Comparison of ENCODE assay signal across 19 cellular contexts in the genomic region with DNA sequence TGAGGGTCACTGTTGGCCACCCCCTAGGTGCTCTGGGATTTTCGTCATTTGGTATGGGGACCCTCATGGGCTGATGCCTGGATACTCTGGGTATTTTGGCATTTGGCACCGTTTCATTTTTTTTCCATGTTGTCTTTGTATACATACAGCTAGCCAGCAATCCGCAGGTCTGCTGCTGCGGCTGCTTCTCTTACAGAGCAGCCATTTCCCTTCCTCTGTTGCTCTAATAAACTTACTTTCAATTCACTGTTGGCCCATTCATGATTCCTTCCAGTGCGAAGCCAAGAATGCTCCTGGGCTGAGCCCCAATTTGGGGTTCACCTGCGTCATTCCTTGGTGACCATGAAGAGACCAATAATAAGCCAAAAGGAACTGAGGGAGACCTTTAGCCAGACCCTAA. TPM values are rescaled to one million over a fixed set of nuclear protein-coding genes. Genes with fewer than 3 reads are reported as not detected.
DNase-seq lines count a peak whose midpoint lies in the region; ATAC-seq, FAIRE-seq and TF ChIP-seq lines count a peak whose summit lies in the region.
"Had no signal": no experiment of that assay in that cellular context is flagged by ENCODE, and none has a peak within 500 bp of the region (broad histone marks: within the 10 kb centered on the region; RNA-seq: fewer than 3 reads in every experiment).

No MANE protein-coding gene starts in this region.

- TF ChIP-seq EP300 in K562 (IDR thresholded peaks at IDR 0.05; ENCODE audit: low read length): no peak

- BruUV-seq in K562 (replicated peaks; lab: Mats Ljungman, UMichigan): no TSS peak

- peaks cover 27% of the 10 kb centered on the region for H3K36me3 Mint-ChIP-seq in neural crest cell (ENCODE audit: low read depth)

- no peaks in the 10 kb centered on the region for H3K27me3 Mint-ChIP-seq in neural crest cell (ENCODE audit: low read depth)
- H3K27me3 Mint-ChIP-seq: CD4-positive, alpha-beta T cell had no signal

- no peak overlapping the region for H3K23ac ChIP-seq in trophoblast cell (ENCODE audit: low read length)

- peak; percentile 18 for DNase-seq in ELF-1 (ENCODE audit: low read depth, low spot score)
- peak in 1 of 4 experiments; percentile 12 for DNase-seq in K562 (ENCODE audit: extremely low read depth in 1 of 4, low spot score in 3 of 4)
- DNase-seq in neural crest cell (ENCODE audit: low read depth, low spot score): no peak
- DNase-seq in stimulated activated naive CD4-positive, alpha-beta T cell (lab: John Stamatoyannopoulos, UW): no peak
- no peak for DNase-seq in trophoblast cell
- no peak for DNase-seq in GM13977 (ENCODE audit: low spot score)
- DNase-seq: CD4-positive, alpha-beta T cell; DMS79 treated with DMSO at 0.1 percent for 48 hours; GDM1; GM23248; NCI-H1417 treated with DMSO at 0.1 percent for 48 hours; NCI-H1930; PC-9; SJCRH30 had no signal

- no peak for TF ChIP-seq RAD21 in K562 (CRISPR knock-in tag; conservative IDR thresholded peaks at IDR 0.05 in 1 of 2, IDR thresholded peaks at IDR 0.05 in 1 of 2)

- CTCF ChIA-PET in K562 (lab: Yijun Ruan, JAX; ENCODE audit: low intra/inter-chr PET ratio): no interaction called here

- H3K4me3 ChIP-seq in HUES48 (ENCODE audit: low read depth, low read length) (no peak overlapping the region), K562 (no peak overlapping the region; the same call in 1 of the 2 replicates), trophoblast cell (ENCODE audit: low read depth, low read length) (no peak overlapping the region)
- H3K4me3 ChIP-seq: GM12878, GM23248, PC-9, SJCRH30 had no signal

- TF ChIP-seq CTCF in K562 (IDR thresholded peaks at IDR 0.05 in 2 of 3, conservative IDR thresholded peaks at IDR 0.05 in 1 of 3; ENCODE audit: insufficient read depth in 2 of 3, low read depth in 1 of 3, low read length in 3 of 3) (no peak), neural crest cell (conservative IDR thresholded peaks at IDR 0.05) (no peak), GM13977 (IDR thresholded peaks at IDR 0.05; ENCODE audit: extremely low read depth, insufficient read depth, missing control alignments) (no peak)

- WGBS in K562 (ENCODE audit: insufficient coverage, low coverage, missing lambda C conversion rate): 22% methylated on average over 6 of the region's 6 CpGs
- no CpG with 5 or more reads among the region's 6 CpGs for WGBS in trophoblast cell (ENCODE audit: extremely low coverage, insufficient coverage, insufficient read length)

- POLR2A ChIA-PET in K562 (lab: Yijun Ruan, JAX): no interaction called here

- H3K4ac ChIP-seq in trophoblast cell (ENCODE audit: low read depth, low read length): no peak overlapping the region

- H3K4me3 Mint-ChIP-seq in neural crest cell: peak overlapping the region; percentile 71
- H3K4me3 Mint-ChIP-seq: CD4-positive, alpha-beta T cell had no signal

- H3K9ac ChIP-seq in HUES48 (ENCODE audit: low read depth, low read length) (no peak overlapping the region), K562 (ENCODE audit: insufficient read depth in 1 of 2, low read depth in 2 of 2, low read length in 2 of 2) (peak overlapping the region; percentile 64 to 85; a peak in 3 of 4 replicates), trophoblast cell (ENCODE audit: low read length) (no peak overlapping the region)
- H3K9ac ChIP-seq: GM23248 had no signal

- H3K14ac ChIP-seq in trophoblast cell (ENCODE audit: low read length): no peak overlapping the region

- H3K9me3 Mint-ChIP-seq in neural crest cell: peaks cover 10% of the 10 kb centered on the region
- H3K9me3 Mint-ChIP-seq: CD4-positive, alpha-beta T cell had no signal

- H3K79me1 ChIP-seq in trophoblast cell (ENCODE audit: low read length): no peaks in the 10 kb centered on the region

- H3K4me2 ChIP-seq in K562 (ENCODE audit: insufficient read depth, low read length) (peak overlapping the region; percentile 69), trophoblast cell (ENCODE audit: low read length) (no peak overlapping the region)
- H3K4me2 ChIP-seq: PC-9 had no signal

- H4K20me1 ChIP-seq in K562 (replicated peaks; ENCODE audit: control insufficient read depth, insufficient read depth, low read length): no peaks in the 10 kb centered on the region; the same call in 1 of the 2 replicates

- ATAC-seq in K562 (peak; percentile 27), HG03460 (IDR thresholded peaks at IDR 0.05; ENCODE audit: unreplicated experiment) (no peak)
- ATAC-seq: GM12878 had no signal

- H3K36me3 ChIP-seq in HUES48 (ENCODE audit: control insufficient read depth, insufficient read depth, low read length): peaks cover 4% of the 10 kb centered on the region; the same call in 1 of the 2 replicates
- H3K36me3 ChIP-seq in K562 (ENCODE audit: control insufficient read depth, insufficient read depth, low read length): peaks cover 17% of the 10 kb centered on the region
- peaks cover 7 to 9% of the 10 kb centered on the region in 2 experiments for H3K36me3 ChIP-seq in trophoblast cell (ENCODE audit: control insufficient read depth in 1 of 2, insufficient read depth in 2 of 2, low read length in 2 of 2)

- no peak overlapping the region for H4K91ac ChIP-seq in trophoblast cell (ENCODE audit: low read depth, low read length)

- H3K79me2 ChIP-seq in K562 (ENCODE audit: control insufficient read depth, insufficient read depth, low read length) (peaks cover 80% of the 10 kb centered on the region), trophoblast cell (ENCODE audit: control insufficient read depth, insufficient read depth, low read length, poor library complexity) (no peaks in the 10 kb centered on the region)

- H3K18ac ChIP-seq in trophoblast cell (ENCODE audit: low read length): no peak overlapping the region

- H4K8ac ChIP-seq in trophoblast cell (ENCODE audit: low read depth, low read length): no peak overlapping the region

- no peak for FAIRE-seq in K562 (lab: Jason Lieb, UNC)
- FAIRE-seq: GM12878, GM18507 had no signal

- H3K4me1 ChIP-seq in HUES48 (ENCODE audit: control insufficient read depth, insufficient read depth, low read length) (0 out of 2 replicates have a peak, but pooled peaks cover 3% of the 10 kb centered on the region), K562 (replicated peaks in 1 of 2; ENCODE audit: control insufficient read depth in 2 of 2, insufficient read depth in 2 of 2, low read length in 2 of 2) (peaks cover 20 to 26% of the 10 kb centered on the region in 2 experiments), trophoblast cell (ENCODE audit: control insufficient read depth in 1 of 2, insufficient read depth in 2 of 2, low read length in 2 of 2) (no peaks in the 10 kb centered on the region)
- H3K4me1 ChIP-seq: SJCRH30 had no signal

- peaks cover 30% of the 10 kb centered on the region for H3K4me1 Mint-ChIP-seq in neural crest cell

- in situ Hi-C loops in K562 (cut with MboI): no loop called here
- in situ Hi-C loops in GM13977 (cut with MboI; ENCODE audit: low pct_unique_long_range_greater_than_20kb, low sequenced_read_pairs, unreplicated experiment): no loop called here

- H2AFZ ChIP-seq in K562 (ENCODE audit: low read depth, low read length) (no peak overlapping the region), trophoblast cell (ENCODE audit: insufficient read depth, low read length, poor library complexity) (no peak overlapping the region)
- H2AFZ ChIP-seq: GM23248, PC-9 had no signal

- no peak overlapping the region for H2BK12ac ChIP-seq in trophoblast cell (ENCODE audit: low read length)

- intact Hi-C loops in K562 (cut with micrococcal nuclease): no loop called here

- peak overlapping the region; percentile 19 for H3K27ac ChIP-seq in HUES48 (ENCODE audit: low read depth, low read length)
- peak overlapping the region; percentile 87 for H3K27ac ChIP-seq in K562 (ENCODE audit: extremely low read depth, low read depth, low read length)
- H3K27ac ChIP-seq in trophoblast cell (ENCODE audit: low read depth, low read length): no peak overlapping the region
- H3K27ac ChIP-seq: PC-9, SJCRH30 had no signal

- H2AK5ac ChIP-seq in trophoblast cell (ENCODE audit: low read length): no peak overlapping the region

- H3K27ac Mint-ChIP-seq in neural crest cell (ENCODE audit: unreplicated experiment): no peak overlapping the region
- H3K27ac Mint-ChIP-seq: CD4-positive, alpha-beta T cell had no signal

- H3K9me1 ChIP-seq in K562 (ENCODE audit: control insufficient read depth, insufficient read depth, low read length): no peaks in the 10 kb centered on the region

- no peak overlapping the region for H2BK120ac ChIP-seq in trophoblast cell (ENCODE audit: insufficient read depth, low read length, poor library complexity)

- no peak for TF ChIP-seq POLR2A in K562 (conservative IDR thresholded peaks at IDR 0.05)

- H3K27me3 ChIP-seq in HUES48 (ENCODE audit: control insufficient read depth, insufficient read depth, low read length) (no peaks in the 10 kb centered on the region), K562 (ENCODE audit: control insufficient read depth in 2 of 2, insufficient read depth in 2 of 2, low read length in 2 of 2) (no peaks in the 10 kb centered on the region), trophoblast cell (ENCODE audit: insufficient read depth, low read length) (no peaks in the 10 kb centered on the region)
- H3K27me3 ChIP-seq: SJCRH30 had no signal

- H4K12ac ChIP-seq in trophoblast cell (ENCODE audit: low read depth, low read length): no peak overlapping the region

- no peak overlapping the region for H2BK5ac ChIP-seq in trophoblast cell (ENCODE audit: low read depth, low read length, poor library complexity)

- no peaks in the 10 kb centered on the region for H3K9me3 ChIP-seq in HUES48 (ENCODE audit: control insufficient read depth, insufficient read depth, low read length)
- no peaks in the 10 kb centered on the region for H3K9me3 ChIP-seq in K562 (replicated peaks; ENCODE audit: control insufficient read depth, insufficient read depth, low read depth, low read length)
- no peaks in the 10 kb centered on the region for H3K9me3 ChIP-seq in trophoblast cell (ENCODE audit: insufficient read depth, low read depth, low read length)
- H3K9me3 ChIP-seq: SJCRH30 had no signal

RNA-seq across cellular contexts. Expression of a gene that starts 21.5 kb away (rescaled TPM):
- total RNA-seq in K562 (2011; cell fraction: chromatin; rRNA removed; ENCODE audit: low replicate concordance): 217 and 320 TPM in 2 replicates
- 111 and 118 TPM in 2 replicates for total RNA-seq in K562 (2011; cell fraction: nucleolus; rRNA removed)
- 136 and 172 TPM in 2 replicates for total RNA-seq in K562 (2011; cell fraction: nucleoplasm; rRNA removed)
- total RNA-seq in K562 (2014; rRNA removed) (29.0 and 30.0 TPM in 2 replicates), K562 (2014; rRNA removed; fragmentation: Illumina TruSeq; extraction: Trizol) (35.5 and 40.1 TPM in 2 replicates), K562 (2015; rRNA removed; fragmentation: Illumina TruSeq; extraction: Trizol) (33.6 and 34.3 TPM in 2 replicates), K562 (2021) (42.6 and 47.4 TPM in 2 replicates), neural crest cell (58.4 and 59.5 TPM in 2 replicates)
- polyA plus RNA-seq in K562 (2011; rRNA removed) (32.4 and 40.4 TPM in 2 replicates), K562 (2014; fragmentation: Illumina TruSeq; extraction: Trizol) (35.1 and 37.4 TPM in 2 replicates), K562 (2014; fragmentation: Nextera tagmentation; extraction: Ambion mirVana) (10 to 100 TPM; 20.2 to 38.9 TPM), K562 (2014; rRNA removed) (32.1 and 33.0 TPM in 2 replicates)
- 21.5 and 30.7 TPM in 2 replicates for polyA plus RNA-seq in K562 (2011; cell fraction: cytosol; rRNA removed)
- 98.2 and 114 TPM in 2 replicates for polyA plus RNA-seq in K562 (2011; cell fraction: nucleus; rRNA removed)
- polyA plus RNA-seq in K562 (2012): 27.5 and 34.2 TPM in 2 replicates
- polyA minus RNA-seq in K562 (2011; rRNA and poly(A)+ RNA removed): 69.6 and 96.4 TPM in 2 replicates
- polyA minus RNA-seq in K562 (2011; cell fraction: cytosol; rRNA and poly(A)+ RNA removed): 19.7 and 23.2 TPM in 2 replicates
- 38.9 and 68.0 TPM in 2 replicates for polyA minus RNA-seq in K562 (2011; cell fraction: nucleus; rRNA and poly(A)+ RNA removed)
- 19.0 and 19.1 TPM in 2 replicates for polyA plus RNA-seq in trophoblast cell (2013)

RNA-seq across cellular contexts. Expression of a gene that starts 23.8 kb away (rescaled TPM):
- total RNA-seq in K562 (2011; cell fraction: chromatin; rRNA removed; ENCODE audit: low replicate concordance): 0.25 and 0.39 TPM in 2 replicates
- total RNA-seq in K562 (2011; cell fraction: nucleolus; rRNA removed): 0.39 and 0.67 TPM in 2 replicates
- 0.81 and 0.84 TPM in 2 replicates for total RNA-seq in K562 (2011; cell fraction: nucleoplasm; rRNA removed)
- total RNA-seq in K562 (2014; rRNA removed) (0.05 and 0.12 TPM in 2 replicates), K562 (2014; rRNA removed; fragmentation: Illumina TruSeq; extraction: Trizol) (0.07 and 0.13 TPM in 2 replicates), K562 (2015; rRNA removed; fragmentation: Illumina TruSeq; extraction: Trizol) (0.11 TPM in 2 replicates), K562 (2021) (0.18 and 0.20 TPM in 2 replicates), neural crest cell (19.8 and 20.0 TPM in 2 replicates)
- polyA plus RNA-seq in K562 (2011; rRNA removed) (0.17 and 0.26 TPM in 2 replicates), K562 (2014; fragmentation: Illumina TruSeq; extraction: Trizol) (0.13 and 0.19 TPM in 2 replicates), K562 (2014; fragmentation: Nextera tagmentation; extraction: Ambion mirVana) (under 1 TPM; 0.08 to 0.11 TPM), K562 (2014; rRNA removed) (0.05 and 0.11 TPM in 2 replicates)
- 0.16 and 0.24 TPM in 2 replicates for polyA plus RNA-seq in K562 (2011; cell fraction: cytosol; rRNA removed)
- 0.09 and 0.13 TPM in 2 replicates for polyA plus RNA-seq in K562 (2011; cell fraction: nucleus; rRNA removed)
- 0.07 and 0.17 TPM in 2 replicates for polyA plus RNA-seq in K562 (2012)
- 0.25 and 0.36 TPM in 2 replicates for polyA minus RNA-seq in K562 (2011; rRNA and poly(A)+ RNA removed)
- polyA minus RNA-seq in K562 (2011; cell fraction: cytosol; rRNA and poly(A)+ RNA removed): not detected in 2 replicates
- 0.11 TPM in 1 of 2 replicates, not detected in the other for polyA minus RNA-seq in K562 (2011; cell fraction: nucleus; rRNA and poly(A)+ RNA removed)
- 0.31 and 0.36 TPM in 2 replicates for polyA plus RNA-seq in trophoblast cell (2013)
- total RNA-seq: HT-29 had no signal

Comparison
In these comparisons a context has a peak if more than half of its experiments do, and no peak if none do; other contexts are left out.
1. H3K9ac ChIP-seq: peak in K562 (2 of 2); none in HUES48 (single experiment) and trophoblast cell (single experiment).
2. RNA of a gene that starts 23.8 kb away (total RNA-seq): 19.8 to 20.0 TPM in neural crest cell; 0.05 to 0.84 TPM in K562; every median in the first group is over 10 times any median in the second.